ENCODE assay signal across 9 cellular contexts in genomic region chr2:65032016-65032975, GRCh38. TPM values are rescaled to one million over a fixed set of nuclear protein-coding genes. Genes with fewer than 3 reads are reported as not detected.
DNase-seq lines count a peak whose midpoint lies in the region; ATAC-seq and TF ChIP-seq lines count a peak whose summit lies in the region.
"Had no signal": no experiment of that assay in that cellular context is flagged by ENCODE, and none has a peak within 500 bp of the region (broad histone marks: within the 10 kb centered on the region; RNA-seq: fewer than 3 reads in every experiment).

No MANE protein-coding gene starts in this region.

- no peaks in the 10 kb centered on the region for H3K36me3 ChIP-seq in Loucy (ENCODE audit: insufficient read depth, low read length)

- no peak overlapping the region for H2AFZ ChIP-seq in Loucy (ENCODE audit: low read length)

- no peak for ATAC-seq in effector memory CD8-positive, alpha-beta T cell (replicated peaks)
- no peak for ATAC-seq in stimulated activated effector memory CD8-positive, alpha-beta T cell treated with anti-CD3 and anti-CD28 coated beads, Interleukin-12 subunit alpha, Interleukin-12 subunit beta, amount 100 ng/mL, for 72 hours

- H4K20me1 ChIP-seq in Loucy (ENCODE audit: insufficient read depth, low read length, poor library complexity, severe bottlenecking): no peaks in the 10 kb centered on the region

- peak overlapping the region; percentile 14 for H3K4me2 ChIP-seq in Loucy (ENCODE audit: low read depth, low read length, poor library complexity, severe bottlenecking)

- TF ChIP-seq CTCF in Loucy (conservative IDR thresholded peaks at IDR 0.05; ENCODE audit: low read length): no peak

- no peaks in the 10 kb centered on the region for H3K9me3 Mint-ChIP-seq in T-helper 2 cell treated with Interferon-gamma antibody and Interleukin-4, amounts not matched to agents 5 μg/mL and 100 μg/mL, for 36 hours
- no peaks in the 10 kb centered on the region for H3K9me3 Mint-ChIP-seq in effector memory CD8-positive, alpha-beta T cell
- H3K9me3 Mint-ChIP-seq in stimulated activated effector memory CD8-positive, alpha-beta T cell treated with anti-CD3 and anti-CD28 coated beads, Interleukin-12 subunit alpha, Interleukin-12 subunit beta, amount 100 ng/mL, for 72 hours: no peaks in the 10 kb centered on the region

- H3K4me1 ChIP-seq in Loucy (ENCODE audit: insufficient read depth, low read length, poor library complexity, severe bottlenecking): peaks cover 17% of the 10 kb centered on the region

- no peaks in the 10 kb centered on the region for H3F3A ChIP-seq in Loucy (ENCODE audit: low read depth)

- H3K4me3 Mint-ChIP-seq in T-helper 2 cell treated with Interferon-gamma antibody and Interleukin-4, amounts not matched to agents 5 μg/mL and 100 μg/mL, for 36 hours: peak overlapping the region; percentile 43
- H3K4me3 Mint-ChIP-seq in effector memory CD8-positive, alpha-beta T cell: peak overlapping the region; percentile 4 to 52
- peak overlapping the region; percentile 3 for H3K4me3 Mint-ChIP-seq in stimulated activated effector memory CD8-positive, alpha-beta T cell treated with anti-CD3 and anti-CD28 coated beads, Interleukin-12 subunit alpha, Interleukin-12 subunit beta, amount 100 ng/mL, for 72 hours

- H3K9me3 ChIP-seq in Loucy (ENCODE audit: insufficient read depth, low read depth, low read length): no peaks in the 10 kb centered on the region

- H3K27me3 Mint-ChIP-seq in T-helper 2 cell treated with Interferon-gamma antibody and Interleukin-4, amounts not matched to agents 5 μg/mL and 100 μg/mL, for 36 hours (ENCODE audit: low read depth): no peaks in the 10 kb centered on the region
- H3K27me3 Mint-ChIP-seq in effector memory CD8-positive, alpha-beta T cell: no peaks in the 10 kb centered on the region

- no peak overlapping the region for H3K4me3 ChIP-seq in Loucy (ENCODE audit: low read length, poor library complexity, severe bottlenecking)

- no peaks in the 10 kb centered on the region for H3K79me2 ChIP-seq in Loucy (ENCODE audit: insufficient read depth, low read length)

- H3K27me3 ChIP-seq in Loucy (ENCODE audit: insufficient read depth, low read length, poor library complexity, severe bottlenecking): no peaks in the 10 kb centered on the region

- no peaks in the 10 kb centered on the region for H3K9me2 ChIP-seq in Loucy (replicated peaks; ENCODE audit: low read depth, low read length)

- H3K36me3 Mint-ChIP-seq in T-helper 2 cell treated with Interferon-gamma antibody and Interleukin-4, amounts not matched to agents 5 μg/mL and 100 μg/mL, for 36 hours (ENCODE audit: low read depth): no peaks in the 10 kb centered on the region
- peaks cover 3% of the 10 kb centered on the region for H3K36me3 Mint-ChIP-seq in effector memory CD8-positive, alpha-beta T cell (ENCODE audit: insufficient read depth)
- no peaks in the 10 kb centered on the region for H3K36me3 Mint-ChIP-seq in stimulated activated effector memory CD8-positive, alpha-beta T cell treated with anti-CD3 and anti-CD28 coated beads, Interleukin-12 subunit alpha, Interleukin-12 subunit beta, amount 100 ng/mL, for 72 hours

- H3K9ac ChIP-seq in Loucy (ENCODE audit: low read depth, low read length, poor library complexity, severe bottlenecking): no peak overlapping the region

- DNase-seq in T-helper 2 cell treated with Interferon-gamma antibody and Interleukin-4, amounts not matched to agents 5 μg/mL and 100 μg/mL, for 36 hours (ENCODE audit: low spot score): no peak
- DNase-seq in T-helper 2 cell: no peak
- DNase-seq in effector memory CD8-positive, alpha-beta T cell: no peak
- no peak for DNase-seq in stimulated activated effector memory CD8-positive, alpha-beta T cell treated with anti-CD3 and anti-CD28 coated beads, Interleukin-12 subunit alpha, Interleukin-12 subunit beta, amount 100 ng/mL, for 72 hours (ENCODE audit: low spot score in 2 of 2)
- DNase-seq in epidermal melanocyte (ENCODE audit: insufficient read length, low spot score): no peak
- DNase-seq in H4 (ENCODE audit: low spot score): no peak
- no peak for DNase-seq in NK-92 (lab: John Stamatoyannopoulos, UW; ENCODE audit: unreplicated experiment)
- DNase-seq: KG1 had no signal

- peaks cover 22% of the 10 kb centered on the region for H3K4me1 Mint-ChIP-seq in T-helper 2 cell treated with Interferon-gamma antibody and Interleukin-4, amounts not matched to agents 5 μg/mL and 100 μg/mL, for 36 hours (ENCODE audit: low read depth)
- H3K4me1 Mint-ChIP-seq in effector memory CD8-positive, alpha-beta T cell (ENCODE audit: low read depth in 2 of 2): peaks cover 16 to 17% of the 10 kb centered on the region in 2 donors
- peaks cover 20% of the 10 kb centered on the region for H3K4me1 Mint-ChIP-seq in stimulated activated effector memory CD8-positive, alpha-beta T cell treated with anti-CD3 and anti-CD28 coated beads, Interleukin-12 subunit alpha, Interleukin-12 subunit beta, amount 100 ng/mL, for 72 hours

- H3K27ac Mint-ChIP-seq in T-helper 2 cell treated with Interferon-gamma antibody and Interleukin-4, amounts not matched to agents 5 μg/mL and 100 μg/mL, for 36 hours: peak overlapping the region; percentile 59
- H3K27ac Mint-ChIP-seq in effector memory CD8-positive, alpha-beta T cell: peak overlapping the region; percentile 28 to 39
- peak overlapping the region; percentile 49 for H3K27ac Mint-ChIP-seq in stimulated activated effector memory CD8-positive, alpha-beta T cell treated with anti-CD3 and anti-CD28 coated beads, Interleukin-12 subunit alpha, Interleukin-12 subunit beta, amount 100 ng/mL, for 72 hours

RNA-seq across cellular contexts. Expression of gene CEP68, which starts 23.9 kb away (rescaled TPM):
- 5.4 and 6.1 TPM in 2 replicates for total RNA-seq in H4 (2014; rRNA removed; shearing (Covaris generic))

RNA-seq across cellular contexts. Expression of gene SLC1A4, which starts 43.1 kb away (rescaled TPM):
- total RNA-seq in H4 (2014; rRNA removed; shearing (Covaris generic)): 27.0 and 30.1 TPM in 2 replicates
